ENCODE assay signal across 8 cellular contexts in the genomic region with DNA sequence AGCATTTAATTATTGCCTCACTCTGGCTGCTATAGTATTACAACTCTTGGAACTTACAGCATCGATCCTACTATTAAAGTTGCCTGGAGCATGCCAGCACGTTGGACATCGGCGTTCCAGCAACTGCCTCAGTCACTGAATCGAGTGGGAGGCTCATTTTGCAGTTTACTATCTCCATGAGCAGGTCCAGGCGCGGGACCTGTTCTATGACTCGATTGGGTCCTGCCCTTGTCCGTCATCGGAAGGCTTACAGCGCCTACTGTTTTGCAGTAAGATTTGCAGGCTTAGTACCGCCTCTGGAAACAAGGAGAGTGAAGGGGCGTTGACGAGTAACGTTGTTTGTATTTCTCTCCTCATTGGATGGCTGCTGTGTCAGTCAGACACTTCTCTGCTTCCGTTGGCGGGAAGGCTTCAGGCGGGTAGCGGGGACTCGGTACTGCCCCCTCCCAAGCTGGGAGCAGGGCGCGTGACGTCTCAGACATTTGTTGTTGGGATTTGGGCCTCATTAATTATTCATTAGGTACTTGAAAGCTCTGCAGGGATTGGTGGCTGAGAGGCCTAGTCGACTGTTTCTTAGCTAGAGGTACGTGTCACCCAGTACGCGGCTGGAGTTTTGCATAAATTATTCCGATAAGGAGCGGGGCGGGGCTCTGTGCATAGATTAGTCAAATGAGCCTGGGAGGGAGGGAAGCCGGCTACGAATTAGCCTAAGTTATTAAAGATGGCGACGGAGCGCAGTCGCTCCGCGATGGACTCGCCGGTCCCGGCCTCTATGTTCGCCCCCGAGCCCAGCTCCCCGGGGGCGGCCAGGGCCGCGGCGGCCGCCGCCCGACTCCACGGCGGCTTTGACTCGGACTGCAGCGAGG.
DNase-seq lines count a peak whose midpoint lies in the region; ATAC-seq and TF ChIP-seq lines count a peak whose summit lies in the region.

A gene (plus strand): TSS at position 710 of the 866 bp plus-strand sequence. CDS start 12 bp downstream, at position 722.

- peak within 1 kb of the TSS; percentile 98 for H3K27ac Mint-ChIP-seq in nephron progenitor cell
- peak within 1 kb of the TSS; percentile 93 to 95 for H3K27ac Mint-ChIP-seq in stimulated activated naive CD8-positive, alpha-beta T cell treated with anti-CD3 and anti-CD28 coated beads, Interleukin-15, amount 100 ng/mL, for 72 hours

- TF ChIP-seq CTCF in MM.1S (IDR thresholded peaks at IDR 0.05; ENCODE audit: low read length) (no peak), nephron progenitor cell (IDR thresholded peaks at IDR 0.05) (no peak)

- peaks cover 36% of the 10 kb centered on the region for H3F3A ChIP-seq in MM.1S (ENCODE audit: insufficient read depth, low read length)

- no peaks in the 10 kb centered on the region for H3K27me3 Mint-ChIP-seq in nephron progenitor cell (ENCODE audit: low read depth, poor library complexity)
- no peaks in the 10 kb centered on the region for H3K27me3 Mint-ChIP-seq in stimulated activated naive CD8-positive, alpha-beta T cell treated with anti-CD3 and anti-CD28 coated beads, Interleukin-15, amount 100 ng/mL, for 72 hours

- peak; percentile 86 for ATAC-seq in stimulated activated naive CD8-positive, alpha-beta T cell treated with anti-CD3 and anti-CD28 coated beads, Interleukin-15, amount 100 ng/mL, for 72 hours

- H3K4me3 ChIP-seq in HAP-1: peak within 1 kb of the TSS; percentile 88
- H3K4me3 ChIP-seq in MM.1S (ENCODE audit: low read length): peak within 1 kb of the TSS; percentile 80

- H3K36me3 Mint-ChIP-seq in nephron progenitor cell (ENCODE audit: low read depth): peaks cover 12% of the 10 kb centered on the region

- in situ Hi-C loops in HAP-1 (cut with MboI; ENCODE audit: low sequenced_read_pairs): no loop called here

- DNase-seq in HAP-1 (ENCODE audit: low spot score in 2 of 2) (peak; percentile 99 to 100), MM.1S (peak; percentile 100), SIG-M5 (lab: John Stamatoyannopoulos, UW) (peak; percentile 99), activated gamma-delta T cell (lab: John Stamatoyannopoulos, UW) (peak; percentile 72), fibroblast of the conjunctiva (ENCODE audit: low read depth) (peak; percentile 100), nephron progenitor cell (peak; percentile 94)
- DNase-seq in stimulated activated naive CD8-positive, alpha-beta T cell treated with anti-CD3 and anti-CD28 coated beads, Interleukin-15, amount 100 ng/mL, for 72 hours: peak; percentile 98 to 99

- no peaks in the 10 kb centered on the region for H3K36me3 ChIP-seq in ES-I3 (ENCODE audit: insufficient read depth, low read length)
- H3K36me3 ChIP-seq in HAP-1 (replicated peaks): peaks cover 21% of the 10 kb centered on the region
- H3K36me3 ChIP-seq in MM.1S (replicated peaks; ENCODE audit: insufficient read depth, low read length): 0 out of 2 replicates have a peak, but pooled peaks cover 4% of the 10 kb centered on the region

- H3K9me3 ChIP-seq in ES-I3 (ENCODE audit: control insufficient read depth, insufficient read depth, low read length) (no peaks in the 10 kb centered on the region), HAP-1 (no peaks in the 10 kb centered on the region), MM.1S (replicated peaks; ENCODE audit: insufficient read depth, low read length) (no peaks in the 10 kb centered on the region)

- H3K4me3 Mint-ChIP-seq in nephron progenitor cell: peak within 1 kb of the TSS; percentile 94
- H3K4me3 Mint-ChIP-seq in stimulated activated naive CD8-positive, alpha-beta T cell treated with anti-CD3 and anti-CD28 coated beads, Interleukin-15, amount 100 ng/mL, for 72 hours: peak within 1 kb of the TSS; percentile 93 to 95

- peaks cover 22% of the 10 kb centered on the region; the same call in 1 of the 2 replicates for H3K4me1 ChIP-seq in ES-I3 (ENCODE audit: insufficient read depth, low read length)
- H3K4me1 ChIP-seq in HAP-1: peaks cover 36% of the 10 kb centered on the region
- peaks cover 34% of the 10 kb centered on the region for H3K4me1 ChIP-seq in MM.1S (ENCODE audit: low read length)

- peak within 1 kb of the TSS; percentile 76 for H3K9ac ChIP-seq in ES-I3 (ENCODE audit: low read depth, low read length)
- peak within 1 kb of the TSS; percentile 92 for H3K9ac ChIP-seq in MM.1S (ENCODE audit: low read length)

- no peaks in the 10 kb centered on the region for H3K27me3 ChIP-seq in HAP-1 (ENCODE audit: low read depth)
- H3K27me3 ChIP-seq in MM.1S (replicated peaks; ENCODE audit: insufficient read depth, low read length): no peaks in the 10 kb centered on the region

- H3K27ac ChIP-seq in MM.1S (ENCODE audit: low read length): peak within 1 kb of the TSS; percentile 95

- peaks cover 48% of the 10 kb centered on the region for H3K79me2 ChIP-seq in MM.1S (ENCODE audit: low read length)

- peak within 1 kb of the TSS; percentile 87 for H3K4me2 ChIP-seq in MM.1S (ENCODE audit: low read depth, low read length)

- H3K9me3 Mint-ChIP-seq in nephron progenitor cell: no peaks in the 10 kb centered on the region
- H3K9me3 Mint-ChIP-seq in stimulated activated naive CD8-positive, alpha-beta T cell treated with anti-CD3 and anti-CD28 coated beads, Interleukin-15, amount 100 ng/mL, for 72 hours: no peaks in the 10 kb centered on the region

- no peaks in the 10 kb centered on the region for H3K9me2 ChIP-seq in MM.1S (replicated peaks; ENCODE audit: insufficient read depth, low read length)

- peaks cover 48% of the 10 kb centered on the region for H3K4me1 Mint-ChIP-seq in nephron progenitor cell
- H3K4me1 Mint-ChIP-seq in stimulated activated naive CD8-positive, alpha-beta T cell treated with anti-CD3 and anti-CD28 coated beads, Interleukin-15, amount 100 ng/mL, for 72 hours: peaks cover 49% of the 10 kb centered on the region

- H4K20me1 ChIP-seq in MM.1S (ENCODE audit: insufficient read depth, low read length): peaks cover 21% of the 10 kb centered on the region

- peak within 1 kb of the TSS; percentile 13 for H2AFZ ChIP-seq in MM.1S (ENCODE audit: low read length)

Comparison
In these comparisons a context has a peak if more than half of its experiments do, and no peak if none do; other contexts are left out.
1. Peak in every context shown above with its lines: DNase-seq, ATAC-seq, H3K4me3 ChIP-seq and H3K27ac ChIP-seq.